Comparison of ENCODE assay signal across 9 cellular contexts in the genomic region with DNA sequence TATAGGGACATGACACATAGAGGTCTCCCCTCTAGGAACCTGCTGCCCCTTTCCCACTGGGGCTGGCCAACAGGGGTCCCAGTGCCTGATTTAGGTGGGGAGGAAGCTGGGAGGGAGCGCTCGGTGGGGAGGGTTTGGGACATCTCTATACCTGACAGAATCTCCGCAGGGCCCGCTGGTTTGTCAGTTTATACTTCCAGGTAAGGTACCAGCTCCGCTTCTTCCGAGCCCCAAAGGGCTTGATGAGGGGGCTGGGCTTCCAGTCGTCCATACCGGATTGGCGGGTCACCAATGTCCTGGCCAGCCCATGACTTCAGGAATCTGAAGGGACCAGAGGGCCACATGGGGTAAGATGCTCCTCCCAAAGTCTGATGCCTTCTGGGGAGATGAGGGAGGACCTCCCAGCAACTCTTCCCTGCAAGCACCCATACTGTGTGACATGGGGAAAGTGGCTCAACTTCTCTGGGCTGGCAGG. TPM values are rescaled to one million over a fixed set of nuclear protein-coding genes. Genes with fewer than 3 reads are reported as not detected.
DNase-seq lines count a peak whose midpoint lies in the region; ATAC-seq and TF ChIP-seq lines count a peak whose summit lies in the region.
"Had no signal": no experiment of that assay in that cellular context is flagged by ENCODE, and none has a peak within 500 bp of the region (broad histone marks: within the 10 kb centered on the region; RNA-seq: fewer than 3 reads in every experiment).

No MANE protein-coding gene starts in this region.

- H3K27me3 ChIP-seq in GM06990 (replicated peaks; ENCODE audit: control insufficient read depth, insufficient read depth, low read length) = no peaks in the 10 kb centered on the region
- no peaks in the 10 kb centered on the region for H3K27me3 ChIP-seq in PC-9 (ENCODE audit: insufficient read depth, low read depth)
- no peaks in the 10 kb centered on the region for H3K27me3 ChIP-seq in esophagus squamous epithelium
- no peaks in the 10 kb centered on the region for H3K27me3 ChIP-seq in prostate gland (replicated peaks; ENCODE audit: insufficient read depth)

- H2AFZ ChIP-seq in PC-9 = peak overlapping the region; percentile 76

- no peaks in the 10 kb centered on the region for H4K20me1 ChIP-seq in PC-9 (ENCODE audit: insufficient read depth)

- intact Hi-C loops in PC-9 (cut with micrococcal nuclease; ENCODE audit: unreplicated experiment) = loop anchor here (1.0 kb wide), 3 partner anchors 9 to 26 kb away; no protein-coding TSS in a partner anchor
- intact Hi-C loops in esophagus squamous epithelium (cut with DNase I) = no loop called here
- intact Hi-C loops in prostate gland (cut with DNase I) = no loop called here

- peaks cover 50% of the 10 kb centered on the region for H3F3A ChIP-seq in PC-9 (ENCODE audit: insufficient read depth, low read depth)

- TF ChIP-seq CTCF in GM06990 (IDR thresholded peaks at IDR 0.05; ENCODE audit: insufficient read depth, low read length, poor library complexity, severe bottlenecking) (no peak), PC-9 (conservative IDR thresholded peaks at IDR 0.05) (no peak), esophagus squamous epithelium (IDR thresholded peaks at IDR 0.05) (no peak), prostate gland (IDR thresholded peaks at IDR 0.05) (no peak)

- TSS peak; percentile 71 for BruUV-seq in PC-9 (replicated peaks; lab: Mats Ljungman, UMichigan)

- WGBS in esophagus squamous epithelium, 2 donors = 63% methylated on average over 8 of the region's 9 CpGs; no CpG with 5 or more reads in 1 of the 2 donors
- whole genome bisulfite sequencing in prostate gland = 46% methylated on average over 9 of the region's 9 CpGs

- CTCF ChIA-PET in PC-9 (lab: Charles Lee) = interaction anchor here (0.6 to 2.1 kb wide), 4 partner anchors 15 to 1328 kb away, joined by 4 to 11 read pairs (median 8); no protein-coding TSS in a partner anchor

- DNase-seq in GM06990 (ENCODE audit: extremely low read depth, insufficient read length) = no peak
- DNase-seq in PC-9 = no peak
- no peak for DNase-seq in esophagus squamous epithelium (lab: John Stamatoyannopoulos, UW)
- no peak for DNase-seq in prostate gland (ENCODE audit: low spot score)
- DNase-seq in germinal center (ENCODE audit: low spot score) = no peak
- DNase-seq in stimulated activated CD4-positive, alpha-beta T cell treated with anti-CD3 and anti-CD28 coated beads, Interleukin-2, amount 100 ng/mL, for 48 hours = no peak

- H3K4me3 ChIP-seq in GM06990 (replicated peaks; ENCODE audit: low read depth, low read length) = peak overlapping the region; percentile 84
- peak overlapping the region; percentile 87 for H3K4me3 ChIP-seq in PC-9
- peak overlapping the region; percentile 57 to 95 (median 68) for H3K4me3 ChIP-seq in esophagus squamous epithelium
- H3K4me3 ChIP-seq in prostate gland = peak overlapping the region; percentile 52 to 59

- ATAC-seq in GM21423 (IDR thresholded peaks at IDR 0.05; ENCODE audit: unreplicated experiment) (no peak), GM18907 (IDR thresholded peaks at IDR 0.05; ENCODE audit: unreplicated experiment) (no peak)

- H3K79me2 ChIP-seq in PC-9 (ENCODE audit: low read depth) = peaks cover 15% of the 10 kb centered on the region

- peak overlapping the region; percentile 43; the same call in 1 of the 2 replicates for H3K27ac ChIP-seq in PC-9
- H3K27ac ChIP-seq in esophagus squamous epithelium = peak overlapping the region; percentile 83 to 90 (median 87)
- peak overlapping the region; percentile 82 to 88 for H3K27ac ChIP-seq in prostate gland

- POLR2A ChIA-PET in PC-9 (lab: Charles Lee; ENCODE audit: unreplicated experiment) = interaction anchor here (0.8 kb wide), 1 partner anchor 94 kb away, joined by 4 read pairs; no protein-coding TSS in a partner anchor

- H3K9me2 ChIP-seq in PC-9 (ENCODE audit: insufficient read depth) = no peaks in the 10 kb centered on the region

- H3K4me1 ChIP-seq in PC-9 (replicated peaks; ENCODE audit: insufficient read depth) = peaks cover 14% of the 10 kb centered on the region
- H3K4me1 ChIP-seq in esophagus squamous epithelium = peaks cover 18 to 46% (median 21%) of the 10 kb centered on the region in 3 donors
- peaks cover 10% of the 10 kb centered on the region for H3K4me1 ChIP-seq in prostate gland (replicated peaks)

- H3K36me3 ChIP-seq in GM06990 (ENCODE audit: control insufficient read depth, insufficient read depth, low read length) (peaks cover 7% of the 10 kb centered on the region), PC-9 (ENCODE audit: low read depth) (peaks cover 5% of the 10 kb centered on the region; the same call in 1 of the 2 replicates), esophagus squamous epithelium (peaks cover 11 to 45% (median 14%) of the 10 kb centered on the region in 3 donors), prostate gland (no peaks in the 10 kb centered on the region)

- TF ChIP-seq POLR2A in esophagus squamous epithelium (IDR thresholded peaks at IDR 0.05) (no peak), prostate gland (IDR thresholded peaks at IDR 0.05) (no peak)

- peak overlapping the region; percentile 85 for H3K4me2 ChIP-seq in PC-9

- H3K9me3 ChIP-seq in PC-9 (ENCODE audit: insufficient read depth, low read depth) (no peaks in the 10 kb centered on the region), esophagus squamous epithelium (no peaks in the 10 kb centered on the region), prostate gland (no peaks in the 10 kb centered on the region)

RNA-seq across cellular contexts. Expression of a gene that starts 0.6 kb away (rescaled TPM):
- total RNA-seq in PC-9 (2021) (82.6 and 97.4 TPM in 2 replicates), esophagus squamous epithelium (10 to 100 TPM; 23.9 to 36.7 (median 28.1) TPM), prostate gland (100 to 1,000 TPM; 106 to 120 TPM)

RNA-seq across cellular contexts. Expression of a gene that starts 5.5 kb away (rescaled TPM):
- total RNA-seq in PC-9 (2021) (0.57 TPM in 1 of 2 replicates, not detected in the other), esophagus squamous epithelium (1 to 10 TPM; 1.7 to 4.6 (median 3.1) TPM), prostate gland (10 to 100 TPM; 12.7 to 17.5 TPM)

RNA-seq across cellular contexts. Expression of a gene that starts 21.3 kb away (rescaled TPM):
- total RNA-seq in PC-9 (2021) (not detected in 2 replicates), esophagus squamous epithelium (not detected), prostate gland (not detected)
- total RNA-seq: LHCN-M2 had no signal

RNA-seq across cellular contexts. Expression of a gene that starts 22.7 kb away (rescaled TPM):
- 134 and 139 TPM in 2 replicates for total RNA-seq in PC-9 (2021)
- 10 to 100 TPM in 1 of 4 donors, 1 to 10 TPM in 3; 1.4 to 10.7 (median 5.0) TPM for total RNA-seq in esophagus squamous epithelium
- 100 to 1,000 TPM in 1 of 2 donors, 10 to 100 TPM in 1; 77.2 to 322 TPM for total RNA-seq in prostate gland

RNA-seq across cellular contexts. Expression of a gene that starts 50.0 kb away (rescaled TPM):
- total RNA-seq in PC-9 (2021) = 44.8 and 56.4 TPM in 2 replicates
- total RNA-seq in esophagus squamous epithelium = 1 to 10 TPM; 1.9 to 7.8 (median 6.8) TPM
- 1 to 10 TPM; 8.2 to 8.4 TPM for total RNA-seq in prostate gland
